8 cellular contexts compared by ENCODE assay signal in the genomic region with DNA sequence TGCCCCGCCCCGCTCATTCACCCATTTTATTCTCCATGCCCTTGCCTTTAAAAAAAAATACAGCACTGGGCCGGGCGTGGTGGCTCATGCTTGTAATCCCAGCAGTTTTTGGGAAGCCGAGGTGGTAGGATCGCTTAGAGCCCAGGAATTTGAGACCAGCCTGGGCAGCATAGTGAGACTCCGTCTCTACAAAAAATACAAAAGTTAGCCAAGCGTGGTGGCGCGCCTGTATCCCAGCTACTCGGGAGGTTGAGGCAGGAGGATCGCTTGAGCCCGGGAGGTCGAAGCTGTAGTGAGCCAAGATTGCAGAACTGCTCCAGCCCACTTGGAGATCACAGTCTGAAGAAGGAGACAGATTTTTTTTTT. TPM values are rescaled to one million over a fixed set of nuclear protein-coding genes. Genes with fewer than 3 reads are reported as not detected.
DNase-seq lines count a peak whose midpoint lies in the region; ATAC-seq and TF ChIP-seq lines count a peak whose summit lies in the region.

No MANE protein-coding gene starts in this region.

- in situ Hi-C loops in G401 (cut with HindIII; ENCODE audit: low sequenced_read_pairs): no loop called here

- peak overlapping the region; percentile 99 for H3K4me3 Mint-ChIP-seq in nephron progenitor cell

- no peaks in the 10 kb centered on the region for H3K36me3 ChIP-seq in colonic mucosa

- H3K4me1 ChIP-seq in colonic mucosa: no peaks in the 10 kb centered on the region

- H3K27me3 Mint-ChIP-seq in nephron progenitor cell (ENCODE audit: low read depth, poor library complexity): no peaks in the 10 kb centered on the region

- no peaks in the 10 kb centered on the region for H3K27me3 ChIP-seq in colonic mucosa

- intact Hi-C loops in colonic mucosa (cut with DNase I): no loop called here

- H3K9me3 Mint-ChIP-seq in nephron progenitor cell: no peaks in the 10 kb centered on the region

- no peaks in the 10 kb centered on the region for H3K36me3 Mint-ChIP-seq in nephron progenitor cell (ENCODE audit: low read depth)

- peak overlapping the region; percentile 89 for H3K4me3 ChIP-seq in colonic mucosa

- ATAC-seq in GM18909 (IDR thresholded peaks at IDR 0.05; ENCODE audit: poor library complexity, unreplicated experiment) (no peak), GM18498 (IDR thresholded peaks at IDR 0.05; ENCODE audit: unreplicated experiment) (no peak)

- POLR2A ChIA-PET in HEK293T (lab: Yijun Ruan, JAX): interaction anchor here (1.1 kb wide), 1 partner anchor 11 kb away, joined by 3 read pairs; no protein-coding TSS in a partner anchor

- H3K27ac ChIP-seq in 22Rv1: 0 out of 2 replicates have a peak overlapping the region, but pooled peaks have one; percentile 60
- H3K27ac ChIP-seq in colonic mucosa: no peak overlapping the region

- H3K9me3 ChIP-seq in colonic mucosa: no peaks in the 10 kb centered on the region

- H3K27ac Mint-ChIP-seq in nephron progenitor cell: no peak overlapping the region

- DNase-seq in HEK293T (ENCODE audit: extremely low spot score) (no peak), colonic mucosa (no peak), nephron progenitor cell (no peak), DMS 273 (lab: John Stamatoyannopoulos, UW; ENCODE audit: unreplicated experiment) (no peak), G401 (ENCODE audit: low spot score) (no peak)

- CTCF ChIA-PET in HEK293T (lab: Yijun Ruan, JAX): interaction anchor here (0.7 kb wide), 1 partner anchor 19 kb away, joined by 6 read pairs; no protein-coding TSS in a partner anchor

- no peak for TF ChIP-seq CTCF in 22Rv1 (IDR thresholded peaks at IDR 0.05)
- TF ChIP-seq CTCF in colonic mucosa (IDR thresholded peaks at IDR 0.05): no peak
- TF ChIP-seq CTCF in nephron progenitor cell (IDR thresholded peaks at IDR 0.05): no peak

- no peak overlapping the region for H3K9ac ChIP-seq in colonic mucosa (ENCODE audit: low read depth in 2 of 2, low read length in 2 of 2)

- H3K4me1 Mint-ChIP-seq in nephron progenitor cell: peaks cover 12% of the 10 kb centered on the region

TF ChIP-seq in HEK293T, 16 proteins besides CTCF, POLR2A, EP300 and RAD21:
- TF ChIP-seq SP1 (IDR thresholded peaks at IDR 0.05): no peak
- TF ChIP-seq PKNOX1 (IDR thresholded peaks at IDR 0.05): no peak
- TF ChIP-seq BHLHE40 (IDR thresholded peaks at IDR 0.05; ENCODE audit: borderline replicate concordance): no peak
- no peak for TF ChIP-seq FOXK2 (IDR thresholded peaks at IDR 0.05)
- TF ChIP-seq ARNT (IDR thresholded peaks at IDR 0.05): no peak
- TF ChIP-seq FOXA1 (IDR thresholded peaks at IDR 0.05): no peak
- TF ChIP-seq L3MBTL2 (conservative IDR thresholded peaks at IDR 0.05): peak; percentile 45; the same call in 1 of the 2 replicates
- no peak for TF ChIP-seq CTBP1 (IDR thresholded peaks at IDR 0.05; ENCODE audit: borderline replicate concordance)
- no peak for TF ChIP-seq TARDBP (IDR thresholded peaks at IDR 0.05)

RNA-seq across cellular contexts. Expression of gene KIF6, which starts 0.4 kb away (rescaled TPM):
- total RNA-seq in colonic mucosa: under 1 TPM; 0.08 to 0.17 TPM
- total RNA-seq in G401 (2014; rRNA removed; shearing (Covaris generic)): 0.20 and 0.62 TPM in 2 replicates
